Comparison of ENCODE assay signal across 14 cellular contexts in the genomic region with DNA sequence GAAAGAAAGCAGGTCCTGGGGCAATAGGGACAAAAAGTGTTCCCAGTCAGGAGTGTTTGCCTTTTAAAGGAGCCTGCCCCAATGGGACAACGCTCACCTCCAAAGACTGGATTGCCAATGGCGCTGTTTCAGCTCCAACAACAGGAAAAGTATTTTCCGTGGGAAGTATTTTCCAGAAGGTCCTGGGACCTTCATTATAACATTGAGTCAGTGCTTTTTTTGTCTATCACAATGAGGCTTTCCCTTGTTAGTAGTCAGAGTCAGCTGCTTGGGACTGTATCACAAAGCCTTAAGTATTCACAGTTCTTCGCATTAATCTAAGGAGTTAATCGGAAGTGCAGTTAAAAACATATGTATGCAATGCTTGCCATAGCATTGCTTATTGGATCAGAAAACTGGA. TPM values are rescaled to one million over a fixed set of nuclear protein-coding genes. Genes with fewer than 3 reads are reported as not detected.
A peak's percentile ranks its signal among the peaks of the same experiment; 100 is the strongest.
DNase-seq lines count a peak whose midpoint lies in the region; ATAC-seq, FAIRE-seq and TF ChIP-seq lines count a peak whose summit lies in the region.
"Had no signal": no experiment of that assay in that cellular context is flagged by ENCODE, and none has a peak within 500 bp of the region (broad histone marks: within the 10 kb centered on the region; RNA-seq: fewer than 3 reads in every experiment).

No MANE protein-coding gene starts in this region.

- dilution Hi-C loops in keratinocyte (cut with MboI; ENCODE audit: extremely low pct_ligation_motif_present, low sequenced_read_pairs): no loop called here

- no peaks in the 10 kb centered on the region for H4K20me1 ChIP-seq in HCT116 (ENCODE audit: insufficient read depth)
- no peaks in the 10 kb centered on the region for H4K20me1 ChIP-seq in astrocyte (ENCODE audit: insufficient read depth, low read length)
- H4K20me1 ChIP-seq in keratinocyte (ENCODE audit: control insufficient read depth, extremely low read depth, insufficient read depth, low read length): peaks cover 2% of the 10 kb centered on the region

- TF ChIP-seq CTCF in HCT116 (IDR thresholded peaks at IDR 0.05 in 2 of 3, conservative IDR thresholded peaks at IDR 0.05 in 1 of 3; ENCODE audit: borderline replicate concordance in 1 of 3, insufficient read depth in 1 of 3, low read depth in 2 of 3, low read length in 2 of 3) (no peak), astrocyte (IDR thresholded peaks at IDR 0.05; ENCODE audit: insufficient read depth, low read depth, low read length) (no peak), keratinocyte (optimal IDR thresholded peaks at IDR 0.05 in 1 of 3, IDR thresholded peaks at IDR 0.05 in 1 of 3, conservative IDR thresholded peaks at IDR 0.05 in 1 of 3; ENCODE audit: extremely low read depth in 1 of 3, insufficient read depth in 2 of 3, low read length in 3 of 3) (no peak)

- peak overlapping the region; percentile 79 for H3K27ac Mint-ChIP-seq in astrocyte (ENCODE audit: unreplicated experiment)

- H3K9ac ChIP-seq in HCT116 (ENCODE audit: low read length): no peak overlapping the region
- H3K9ac ChIP-seq in astrocyte (ENCODE audit: low read length): no peak overlapping the region
- H3K9ac ChIP-seq in keratinocyte (ENCODE audit: control insufficient read depth, extremely low read depth, insufficient read depth, low read length): peak overlapping the region; percentile 86
- H3K9ac ChIP-seq in subcutaneous abdominal adipose tissue (ENCODE audit: low read length in 5 of 5): peak overlapping the region in 1 of 5 donors; percentile 24

- TF ChIP-seq POLR2A in HCT116 (IDR thresholded peaks at IDR 0.05; ENCODE audit: borderline replicate concordance, extremely low read depth, insufficient read depth, insufficient read length): no peak

- RAD21 ChIA-PET in HCT116 (lab: Charles Lee; ENCODE audit: low non-redundant PET in 1 of 2, low total read pairs in 2 of 2, uncharacterized antibody in 2 of 2, unreplicated experiment in 2 of 2): no interaction called here

- no peak for DNase-seq in HCT116 (ENCODE audit: low read depth, low spot score)
- DNase-seq in astrocyte (ENCODE audit: low read depth): no peak
- no peak for DNase-seq in keratinocyte (ENCODE audit: low read depth, low spot score)
- DNase-seq: activated CD4-positive, alpha-beta T cell treated with anti-CD3 and anti-CD28 coated beads, Interleukin-2, amount 50 U/mL, for 48 hours; KBM-7; NCI-H1092; RPMI8226 had no signal

- H3K36me3 ChIP-seq in HCT116 (ENCODE audit: control insufficient read depth in 1 of 2, insufficient read depth in 2 of 2, low read length in 2 of 2) (peaks cover 0 to 3% of the 10 kb centered on the region in 2 experiments; a peak in 1 of 4 replicates), astrocyte (ENCODE audit: insufficient read depth, low read length) (no peaks in the 10 kb centered on the region), keratinocyte (ENCODE audit: control insufficient read depth in 2 of 2, extremely low read depth in 1 of 2, insufficient read depth in 2 of 2, low read length in 2 of 2) (peaks cover 6 to 33% of the 10 kb centered on the region in 2 experiments), subcutaneous abdominal adipose tissue (ENCODE audit: control insufficient read depth in 5 of 5, insufficient read depth in 5 of 5, low read length in 5 of 5) (peaks cover 0 to 6% (median 3%) of the 10 kb centered on the region in 5 donors)

- H3K4me3 Mint-ChIP-seq in astrocyte (ENCODE audit: unreplicated experiment): no peak overlapping the region

- CTCF ChIA-PET in HCT116 (lab: Charles Lee): no interaction called here

- TF ChIP-seq RAD21 in HCT116 (IDR thresholded peaks at IDR 0.05; ENCODE audit: low read depth): no peak

- no peaks in the 10 kb centered on the region for H3K9me3 ChIP-seq in HCT116 (ENCODE audit: control insufficient read depth in 1 of 2, insufficient read depth in 1 of 2, low read depth in 1 of 2, low read length in 2 of 2)
- H3K9me3 ChIP-seq in astrocyte (ENCODE audit: insufficient read depth, low read depth, low read length): no peaks in the 10 kb centered on the region
- no peaks in the 10 kb centered on the region for H3K9me3 ChIP-seq in keratinocyte (ENCODE audit: control insufficient read depth, low read depth, low read length)
- H3K9me3 ChIP-seq in subcutaneous abdominal adipose tissue (ENCODE audit: control insufficient read depth in 5 of 5, low read length in 5 of 5): no peaks in the 10 kb centered on the region

- no peak overlapping the region for H3K4me3 ChIP-seq in HCT116 (replicated peaks in 1 of 2; ENCODE audit: low read depth in 1 of 2, low read length in 2 of 2)
- H3K4me3 ChIP-seq in astrocyte (ENCODE audit: insufficient read depth, low read depth, low read length): no peak overlapping the region
- no peak overlapping the region for H3K4me3 ChIP-seq in keratinocyte (ENCODE audit: control insufficient read depth in 2 of 3, extremely low read depth in 1 of 3, insufficient read depth in 2 of 3, low read depth in 1 of 3, low read length in 3 of 3)
- no peak overlapping the region for H3K4me3 ChIP-seq in subcutaneous abdominal adipose tissue (ENCODE audit: low read depth in 1 of 5, low read length in 5 of 5)
- H3K4me3 ChIP-seq: coronary artery had no signal

- H3K9me3 Mint-ChIP-seq in astrocyte (ENCODE audit: unreplicated experiment): no peaks in the 10 kb centered on the region

- intact Hi-C loops in HCT116 (cut with micrococcal nuclease): no loop called here

- H3K4me1 ChIP-seq in HCT116 (ENCODE audit: control insufficient read depth in 1 of 2, insufficient read depth in 2 of 2, low read length in 2 of 2): peaks cover 45 to 51% of the 10 kb centered on the region in 2 experiments
- H3K4me1 ChIP-seq in astrocyte (ENCODE audit: insufficient read depth, low read length): peaks cover 49% of the 10 kb centered on the region
- peaks cover 72% of the 10 kb centered on the region for H3K4me1 ChIP-seq in keratinocyte (ENCODE audit: control insufficient read depth, extremely low read depth, insufficient read depth, low read length)
- H3K4me1 ChIP-seq in subcutaneous abdominal adipose tissue (ENCODE audit: control insufficient read depth in 5 of 5, insufficient read depth in 5 of 5, low read length in 5 of 5): peaks cover 9 to 70% (median 60%) of the 10 kb centered on the region in 5 donors

- H3K27me3 Mint-ChIP-seq in astrocyte (ENCODE audit: low read depth, unreplicated experiment): no peaks in the 10 kb centered on the region

- peaks cover 11% of the 10 kb centered on the region for H3K36me3 Mint-ChIP-seq in astrocyte (ENCODE audit: low read depth, unreplicated experiment)

- H2AFZ ChIP-seq in HCT116 (ENCODE audit: low read depth, low read length, poor library complexity, severe bottlenecking) (no peak overlapping the region), astrocyte (ENCODE audit: low read depth, low read length) (no peak overlapping the region), keratinocyte (ENCODE audit: control insufficient read depth, low read length) (no peak overlapping the region)

- ATAC-seq in HCT116 (no peak), GM18519 (IDR thresholded peaks at IDR 0.05; ENCODE audit: low FRiP score, unreplicated experiment) (no peak), GM21529 (IDR thresholded peaks at IDR 0.05; ENCODE audit: unreplicated experiment) (no peak), GM18873 (IDR thresholded peaks at IDR 0.05; ENCODE audit: low FRiP score, unreplicated experiment) (no peak), HG02588 (IDR thresholded peaks at IDR 0.05; ENCODE audit: unreplicated experiment) (no peak)

- H3K4me2 ChIP-seq in HCT116 (ENCODE audit: low read length) (peak overlapping the region; percentile 78; the same call in 1 of the 2 replicates), astrocyte (ENCODE audit: low read length) (peak overlapping the region; percentile 1), keratinocyte (ENCODE audit: control insufficient read depth, extremely low read depth, insufficient read depth, low read depth, low read length) (peak overlapping the region; percentile 91)

- H3K27me3 ChIP-seq in HCT116 (ENCODE audit: insufficient read depth, low read length) (no peaks in the 10 kb centered on the region), astrocyte (ENCODE audit: insufficient read depth, low read length) (no peaks in the 10 kb centered on the region), keratinocyte (ENCODE audit: control insufficient read depth, extremely low read depth, insufficient read depth, low read length) (no peaks in the 10 kb centered on the region), subcutaneous abdominal adipose tissue (ENCODE audit: control insufficient read depth in 5 of 5, insufficient read depth in 4 of 5, low read length in 5 of 5) (no peaks in the 10 kb centered on the region)

- BruUV-seq in HCT116 (replicated peaks; lab: Mats Ljungman, UMichigan): no TSS peak

- no peaks in the 10 kb centered on the region for H3K9me2 ChIP-seq in HCT116 (ENCODE audit: insufficient read depth)

- H3K79me2 ChIP-seq in HCT116 (ENCODE audit: insufficient read depth, low read length) (peaks cover 3% of the 10 kb centered on the region), astrocyte (ENCODE audit: insufficient read depth, low read length) (peaks cover 46% of the 10 kb centered on the region), keratinocyte (ENCODE audit: control insufficient read depth, insufficient read depth, low read length) (peaks cover 78% of the 10 kb centered on the region)

- POLR2A ChIA-PET in HCT116 (lab: Charles Lee): no interaction called here

- peaks cover 7% of the 10 kb centered on the region for H3K9me1 ChIP-seq in keratinocyte (ENCODE audit: control insufficient read depth, extremely low read depth, insufficient read depth, low read length)

- FAIRE-seq in astrocyte (lab: Jason Lieb, UNC): no peak
- FAIRE-seq in keratinocyte (lab: Jason Lieb, UNC): no peak
- FAIRE-seq: urothelium cell line had no signal

- H3K4me1 Mint-ChIP-seq in astrocyte (ENCODE audit: low read depth, unreplicated experiment): peaks cover 57% of the 10 kb centered on the region

- no peak overlapping the region for H3K27ac ChIP-seq in HCT116 (ENCODE audit: low read depth, low read length)
- peak overlapping the region; percentile 44 for H3K27ac ChIP-seq in astrocyte (ENCODE audit: low read depth, low read length)
- peak overlapping the region; percentile 99 for H3K27ac ChIP-seq in keratinocyte (ENCODE audit: control insufficient read depth, insufficient read depth, low read length)
- H3K27ac ChIP-seq in subcutaneous abdominal adipose tissue (ENCODE audit: low read depth, low read length): peak overlapping the region; percentile 94

TF ChIP-seq in HCT116, 20 proteins besides CTCF, POLR2A, EP300 and RAD21 (continues in another document):
- no peak for TF ChIP-seq CEBPB (IDR thresholded peaks at IDR 0.05; ENCODE audit: low read depth)

RNA-seq across cellular contexts. Expression of gene TRAF3IP2, which starts 17.3 kb away (rescaled TPM):
- 22.3 TPM for total RNA-seq in HCT116 (2021; ENCODE audit: unreplicated experiment)
- polyA plus RNA-seq in HCT116 (2012): 21.5 and 22.3 TPM in 2 replicates
- 17.8 and 19.0 TPM in 2 replicates for total RNA-seq in astrocyte
- 76.8 to 81.6 TPM (median 81.1 TPM) in 3 replicates for polyA plus RNA-seq in keratinocyte
- polyA plus RNA-seq in keratinocyte (2011; ENCODE audit: low read depth): 47.7 TPM
- 83.9 and 87.4 TPM in 2 replicates for polyA plus RNA-seq in keratinocyte (2011; cell fraction: cytosol; rRNA removed)
- polyA plus RNA-seq in keratinocyte (2011; cell fraction: nucleus; rRNA removed): 81.5 and 96.9 TPM in 2 replicates
- 74.8 and 75.5 TPM in 2 replicates for polyA plus RNA-seq in keratinocyte (2012; ENCODE audit: low replicate concordance)
- 89.6 to 152 TPM (median 117 TPM) in 3 replicates for polyA minus RNA-seq in keratinocyte
- 76.4 TPM for polyA minus RNA-seq in keratinocyte (2011; cell fraction: cytosol; rRNA and poly(A)+ RNA removed)
- 48.5 and 58.3 TPM in 2 replicates for polyA minus RNA-seq in keratinocyte (2011; cell fraction: nucleus; rRNA and poly(A)+ RNA removed)

Comparison
In these comparisons a context has a peak if more than half of its experiments do, and no peak if none do; other contexts are left out.
1. H3K4me2 ChIP-seq: peak in every context shown above with its lines; median percentile 91 in keratinocyte; 78 in HCT116; 1 in astrocyte.